ENCODE assay signal across 9 cellular contexts in the genomic region with DNA sequence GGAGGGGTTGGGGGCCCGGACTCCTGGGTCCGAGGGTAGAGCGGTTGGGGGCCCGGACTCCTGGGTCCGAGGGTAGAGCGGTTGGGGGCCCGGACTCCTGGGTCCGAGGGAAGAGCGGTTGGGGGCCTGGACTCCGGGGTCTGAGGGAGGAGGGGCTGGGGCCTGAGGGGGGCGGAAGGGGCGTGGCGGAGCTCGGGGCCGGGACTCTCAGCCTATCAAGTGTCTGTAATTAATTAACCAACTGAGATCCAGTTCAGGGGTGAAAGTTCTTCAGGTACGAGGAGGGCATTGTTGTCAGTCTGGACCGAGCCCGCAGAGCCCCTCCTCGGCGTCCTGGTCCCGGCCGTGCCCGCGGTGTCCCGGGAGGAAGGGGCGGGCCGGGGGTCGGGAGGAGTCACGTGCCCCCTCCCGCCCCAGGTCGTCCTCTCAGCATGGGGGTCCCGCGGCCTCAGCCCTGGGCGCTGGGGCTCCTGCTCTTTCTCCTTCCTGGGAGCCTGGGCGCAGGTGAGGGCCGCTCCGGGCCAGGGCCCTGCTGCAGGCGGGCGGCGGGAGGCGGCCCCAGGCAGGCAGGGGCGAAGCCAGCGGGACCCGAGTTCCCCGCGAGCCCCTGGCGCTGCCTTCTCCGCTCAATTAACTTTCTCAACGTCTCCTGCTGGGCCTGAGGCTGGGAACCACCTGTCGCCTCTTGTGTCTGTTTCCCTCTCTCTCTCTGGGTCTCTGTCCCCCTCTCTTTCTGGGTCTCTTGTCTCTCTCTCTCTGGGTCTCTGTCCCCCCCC. TPM values are rescaled to one million over a fixed set of nuclear protein-coding genes. Genes with fewer than 3 reads are reported as not detected.
DNase-seq lines count a peak whose midpoint lies in the region; ATAC-seq, FAIRE-seq and TF ChIP-seq lines count a peak whose summit lies in the region.
"Had no signal": no experiment of that assay in that cellular context is flagged by ENCODE, and none has a peak within 500 bp of the region (broad histone marks: within the 10 kb centered on the region; RNA-seq: fewer than 3 reads in every experiment).

No MANE protein-coding gene starts in this region.

- H3K27me3 Mint-ChIP-seq in brain, result peaks cover 14% of the 10 kb centered on the region
- no peaks in the 10 kb centered on the region for H3K27me3 Mint-ChIP-seq in stimulated activated memory B cell treated with anti-CD40 and anti-IgM and Interleukin-4, amounts not matched to agents 10 μg/mL and 1 μg/mL and 100 μg/mL, for 72 hours

- peaks cover 0 to 5% of the 10 kb centered on the region in 2 donors for H3K36me3 ChIP-seq in kidney (ENCODE audit: control insufficient read depth in 1 of 2, insufficient read depth in 2 of 2, low read length in 2 of 2)

- peak overlapping the region; percentile 44 to 63 for H3K4me3 ChIP-seq in kidney (ENCODE audit: low read length in 2 of 2)

- peaks cover 9% of the 10 kb centered on the region for H3K36me3 Mint-ChIP-seq in brain
- no peaks in the 10 kb centered on the region for H3K36me3 Mint-ChIP-seq in stimulated activated memory B cell treated with anti-CD40 and anti-IgM and Interleukin-4, amounts not matched to agents 10 μg/mL and 1 μg/mL and 100 μg/mL, for 72 hours

- TF ChIP-seq CTCF in brain (conservative IDR thresholded peaks at IDR 0.05) (no peak), kidney (IDR thresholded peaks at IDR 0.05; ENCODE audit: borderline replicate concordance, extremely low read depth, insufficient read depth) (no peak)

- peak overlapping the region; percentile 86 to 94 (median 90) for H3K4me3 Mint-ChIP-seq in brain
- H3K4me3 Mint-ChIP-seq in stimulated activated memory B cell treated with anti-CD40 and anti-IgM and Interleukin-4, amounts not matched to agents 10 μg/mL and 1 μg/mL and 100 μg/mL, for 72 hours, result peak overlapping the region; percentile 95

- H3K9me3 ChIP-seq in kidney (ENCODE audit: control insufficient read depth in 1 of 2, low read length in 2 of 2), result no peaks in the 10 kb centered on the region

- H3K27ac ChIP-seq in kidney (ENCODE audit: low read depth in 2 of 2, low read length in 2 of 2), result peak overlapping the region; percentile 88 to 90
- H3K27ac ChIP-seq: C4-2B had no signal

- peak; percentile 79 for ATAC-seq in stimulated activated memory B cell treated with anti-CD40 and anti-IgM and Interleukin-4, amounts not matched to agents 10 μg/mL and 1 μg/mL and 100 μg/mL, for 72 hours

- no peak for FAIRE-seq in kidney (lab: Jason Lieb, UNC)

- intact Hi-C loops in kidney (cut with DNase I), result no loop called here

- no peaks in the 10 kb centered on the region for H3K9me3 Mint-ChIP-seq in brain
- H3K9me3 Mint-ChIP-seq in stimulated activated memory B cell treated with anti-CD40 and anti-IgM and Interleukin-4, amounts not matched to agents 10 μg/mL and 1 μg/mL and 100 μg/mL, for 72 hours, result no peaks in the 10 kb centered on the region

- peaks cover 5 to 11% of the 10 kb centered on the region in 2 donors for H3K4me1 ChIP-seq in kidney (ENCODE audit: control insufficient read depth in 1 of 2, insufficient read depth in 1 of 2, low read depth in 1 of 2, low read length in 2 of 2)

- peak; percentile 44 to 69 for DNase-seq in NCI-H2081 (lab: John Stamatoyannopoulos, UW)
- DNase-seq in NCI-H2081 treated with DMSO at 0.1 percent for 48 hours (lab: John Stamatoyannopoulos, UW), result no peak
- peak; percentile 24 for DNase-seq in NCI-H748 treated with DMSO at 0.1 percent for 48 hours (lab: John Stamatoyannopoulos, UW)
- DNase-seq in kidney, result peak; percentile 84
- DNase-seq in NCI-H226, result no peak
- no peak for DNase-seq in effector CD4-positive, alpha-beta T cell

- H3K9ac ChIP-seq in kidney (ENCODE audit: low read length in 2 of 2), result peak overlapping the region; percentile 55 to 87

- H3K4me1 Mint-ChIP-seq in brain, result peaks cover 32% of the 10 kb centered on the region
- H3K4me1 Mint-ChIP-seq in stimulated activated memory B cell treated with anti-CD40 and anti-IgM and Interleukin-4, amounts not matched to agents 10 μg/mL and 1 μg/mL and 100 μg/mL, for 72 hours, result peaks cover 53% of the 10 kb centered on the region

- H3K27ac Mint-ChIP-seq in brain, result peak overlapping the region; percentile 81 to 97 (median 93)
- peak overlapping the region; percentile 96 for H3K27ac Mint-ChIP-seq in stimulated activated memory B cell treated with anti-CD40 and anti-IgM and Interleukin-4, amounts not matched to agents 10 μg/mL and 1 μg/mL and 100 μg/mL, for 72 hours

RNA-seq across cellular contexts. Expression of gene FCGRT, which starts 0.7 kb away (rescaled TPM):
- polyA plus RNA-seq in brain (ENCODE audit: insufficient read depth, low read depth, low replicate concordance) (80.4 TPM), kidney (ENCODE audit: insufficient read depth, low read depth, low replicate concordance) (317 TPM)
- 235 TPM for total RNA-seq in kidney

RNA-seq across cellular contexts. Expression of gene RCN3, which starts 14.6 kb away (rescaled TPM):
- polyA plus RNA-seq in brain (ENCODE audit: insufficient read depth, low read depth, low replicate concordance) (14.2 TPM), kidney (ENCODE audit: insufficient read depth, low read depth, low replicate concordance) (27.5 TPM)
- 18.4 TPM for total RNA-seq in kidney

RNA-seq across cellular contexts. Expression of gene RPS11, which starts 16.9 kb away (rescaled TPM):
- 6,171 TPM for polyA plus RNA-seq in brain (ENCODE audit: insufficient read depth, low read depth, low replicate concordance)
- total RNA-seq in kidney, result 1,449 TPM
- polyA plus RNA-seq in kidney (ENCODE audit: insufficient read depth, low read depth, low replicate concordance), result 3,462 TPM

RNA-seq across cellular contexts. Expression of gene RPL13A, which starts 25.8 kb away (rescaled TPM):
- polyA plus RNA-seq in brain (ENCODE audit: insufficient read depth, low read depth, low replicate concordance), result 2,708 TPM
- 2,090 TPM for total RNA-seq in kidney
- 3,309 TPM for polyA plus RNA-seq in kidney (ENCODE audit: insufficient read depth, low read depth, low replicate concordance)

RNA-seq across cellular contexts. Expression of gene FLT3LG, which starts 39.1 kb away (rescaled TPM):
- polyA plus RNA-seq in brain (ENCODE audit: insufficient read depth, low read depth, low replicate concordance) (8.0 TPM), kidney (ENCODE audit: insufficient read depth, low read depth, low replicate concordance) (7.4 TPM)
- 12.5 TPM for total RNA-seq in kidney

Comparison
In these comparisons a context has a peak if more than half of its experiments do, and no peak if none do; other contexts are left out.
1. DNase-seq: peak in NCI-H2081 (2 of 2), NCI-H748 treated with DMSO at 0.1 percent for 48 hours (single experiment) and kidney (single experiment); none in NCI-H2081 treated with DMSO at 0.1 percent for 48 hours (single experiment), NCI-H226 (single experiment) and effector CD4-positive, alpha-beta T cell (single experiment).